8 cellular contexts compared by ENCODE assay signal in the genomic region with DNA sequence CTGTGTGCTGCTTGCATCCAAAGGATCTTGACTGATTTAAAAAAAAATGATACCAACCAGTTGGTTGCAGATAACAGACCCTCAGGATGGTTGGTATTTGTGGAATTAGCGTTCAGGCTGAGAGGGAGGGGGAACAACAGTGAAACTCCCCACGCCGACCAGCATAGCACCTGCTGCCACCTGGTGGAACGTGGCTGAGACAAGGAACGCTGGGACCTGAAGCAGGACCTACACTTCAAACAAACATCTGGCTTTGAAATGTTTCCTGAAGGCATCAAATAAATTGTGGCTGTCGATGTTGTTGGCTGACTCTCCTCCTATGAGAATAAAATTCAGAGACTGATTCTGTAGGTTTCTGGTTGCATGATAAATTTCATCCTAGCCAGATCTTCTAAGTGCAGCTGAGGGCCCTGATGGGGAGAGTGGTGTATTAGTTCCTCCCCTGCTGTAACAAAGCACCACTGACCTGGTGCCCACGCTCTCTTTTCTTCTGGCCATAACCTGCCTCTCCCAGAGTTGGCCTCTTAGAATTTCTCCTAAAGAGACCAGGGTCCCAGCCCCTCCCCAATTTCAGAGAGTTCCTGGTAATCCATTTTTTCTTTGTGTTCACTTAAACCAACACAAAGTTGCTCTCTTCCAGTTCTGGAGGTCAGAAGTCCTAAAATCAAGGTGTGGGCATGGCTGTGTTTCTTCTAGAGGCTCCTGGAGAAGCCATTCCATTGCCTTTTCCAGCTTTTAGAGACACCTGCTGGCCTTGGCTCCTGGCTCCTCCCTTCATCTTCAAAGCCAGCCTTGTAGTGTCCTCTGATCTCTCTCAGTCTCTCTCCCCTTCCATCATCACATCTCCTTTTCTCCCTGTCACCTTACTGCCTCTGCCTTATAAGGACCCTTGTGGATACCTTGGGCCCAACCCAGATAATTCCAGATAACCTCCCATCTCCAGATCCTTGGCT. TPM values are rescaled to one million over a fixed set of nuclear protein-coding genes. Genes with fewer than 3 reads are reported as not detected.
DNase-seq lines count a peak whose midpoint lies in the region; ATAC-seq, FAIRE-seq and TF ChIP-seq lines count a peak whose summit lies in the region.

No MANE protein-coding gene starts in this region.

- peak overlapping the region in 7 of 8 donors; percentile 54 to 73 (median 66) for H3K4me3 Mint-ChIP-seq in CD4-positive, alpha-beta memory T cell

- peak overlapping the region in 3 of 7 donors; percentile 58 to 82 (median 69) for H3K27ac Mint-ChIP-seq in CD4-positive, alpha-beta memory T cell

- dilution Hi-C loops in keratinocyte (cut with MboI; ENCODE audit: extremely low pct_ligation_motif_present, low sequenced_read_pairs) = no loop called here

- H3K4me3 ChIP-seq in CD4-positive, alpha-beta memory T cell (ENCODE audit: low read length in 2 of 2) = no peak overlapping the region
- H3K4me3 ChIP-seq in GM12878 = no peak overlapping the region
- no peak overlapping the region for H3K4me3 ChIP-seq in keratinocyte (ENCODE audit: control insufficient read depth in 2 of 3, extremely low read depth in 1 of 3, insufficient read depth in 2 of 3, low read depth in 1 of 3, low read length in 3 of 3)

- no TSS peak for BruUV-seq in GM12878 (replicated peaks; lab: Mats Ljungman, UMichigan)

- no peaks in the 10 kb centered on the region for H3K9me1 ChIP-seq in keratinocyte (ENCODE audit: control insufficient read depth, extremely low read depth, insufficient read depth, low read length)

- peaks cover 9 to 14% of the 10 kb centered on the region in 2 donors for H3K27me3 Mint-ChIP-seq in CD4-positive, alpha-beta memory T cell

- peaks cover 3% of the 10 kb centered on the region for H3K4me1 ChIP-seq in CD4-positive, alpha-beta memory T cell (ENCODE audit: insufficient read depth, low read length)
- H3K4me1 ChIP-seq in GM12878 (ENCODE audit: control insufficient read depth, insufficient read depth, low read length) (no peaks in the 10 kb centered on the region), keratinocyte (ENCODE audit: control insufficient read depth, extremely low read depth, insufficient read depth, low read length) (no peaks in the 10 kb centered on the region)

- in situ Hi-C loops in GM12878 (cut with MboI) = no loop called here

- H2AFZ ChIP-seq in GM12878 (ENCODE audit: control insufficient read depth, low read depth, low read length) = no peak overlapping the region
- no peak overlapping the region for H2AFZ ChIP-seq in keratinocyte (ENCODE audit: control insufficient read depth, low read length)

- 2% methylated on average over 7 of the region's 7 CpGs for WGBS in GM12878 (ENCODE audit: insufficient coverage, insufficient replicate concordance, low lambda C conversion rate, missing lambda C conversion rate)

- FAIRE-seq in GM12878 (lab: Jason Lieb, UNC) (peak; percentile 69), keratinocyte (lab: Jason Lieb, UNC) (peak; percentile 87)

- RAD21 ChIA-PET in GM12878 (lab: Charles Lee; ENCODE audit: unreplicated experiment) = interaction anchor here (0.6 to 2.2 kb wide), 6 partner anchors 11 to 288 kb away, joined by 3 to 8 read pairs (median 4); no protein-coding TSS in a partner anchor

- no peaks in the 10 kb centered on the region for H3K36me3 ChIP-seq in CD4-positive, alpha-beta memory T cell (ENCODE audit: insufficient read depth, low read length)
- no peaks in the 10 kb centered on the region; a peak in 1 of 4 replicates for H3K36me3 ChIP-seq in GM12878 (ENCODE audit: control insufficient read depth in 2 of 2, insufficient read depth in 2 of 2, low read length in 1 of 2)
- H3K36me3 ChIP-seq in keratinocyte (ENCODE audit: control insufficient read depth in 2 of 2, extremely low read depth in 1 of 2, insufficient read depth in 2 of 2, low read length in 2 of 2) = no peaks in the 10 kb centered on the region

- ATAC-seq in GM12878 = peak; percentile 98

- no peaks in the 10 kb centered on the region for H3K79me2 ChIP-seq in GM12878 (ENCODE audit: control insufficient read depth, insufficient read depth, low read length)
- H3K79me2 ChIP-seq in keratinocyte (ENCODE audit: control insufficient read depth, insufficient read depth, low read length) = no peaks in the 10 kb centered on the region

- H3K9me3 Mint-ChIP-seq in CD4-positive, alpha-beta memory T cell = no peaks in the 10 kb centered on the region

- no peak overlapping the region for H3K27ac ChIP-seq in CD4-positive, alpha-beta memory T cell (ENCODE audit: low read depth, low read length)
- no peak overlapping the region for H3K27ac ChIP-seq in GM12878 (ENCODE audit: control insufficient read depth, insufficient read depth)
- no peak overlapping the region for H3K27ac ChIP-seq in keratinocyte (ENCODE audit: control insufficient read depth, insufficient read depth, low read length)

- H3K36me3 Mint-ChIP-seq in CD4-positive, alpha-beta memory T cell = peaks cover 4 to 18% of the 10 kb centered on the region in 2 donors

- H3K9me3 ChIP-seq in CD4-positive, alpha-beta memory T cell (ENCODE audit: control insufficient read depth in 1 of 2, low read length in 2 of 2) = no peaks in the 10 kb centered on the region
- H3K9me3 ChIP-seq in GM12878 (replicated peaks; ENCODE audit: control insufficient read depth, insufficient read depth, low read length) (no peaks in the 10 kb centered on the region), keratinocyte (ENCODE audit: control insufficient read depth, low read depth, low read length) (no peaks in the 10 kb centered on the region)

- intact Hi-C loops in CD4-positive, alpha-beta memory T cell (cut with micrococcal nuclease) = no loop called here
- intact Hi-C loops in GM12878 (cut with micrococcal nuclease; ENCODE audit: unreplicated experiment) = loop anchor here (1.0 kb wide), 1 partner anchor 27 kb away; no protein-coding TSS in a partner anchor

- POLR2A ChIA-PET in CD4-positive, alpha-beta memory T cell (lab: Charles Lee; ENCODE audit: partially characterized antibody) = no interaction called here
- POLR2A ChIA-PET in HEK293T (lab: Yijun Ruan, JAX) (no interaction called here), GM12878 (lab: Charles Lee) (no interaction called here)

- H3K9ac ChIP-seq in GM12878 (ENCODE audit: control insufficient read depth, insufficient read depth, low read length) (no peak overlapping the region), keratinocyte (ENCODE audit: control insufficient read depth, extremely low read depth, insufficient read depth, low read length) (no peak overlapping the region)

- no peak for TF ChIP-seq EP300 in GM12878 (IDR thresholded peaks at IDR 0.05; ENCODE audit: borderline replicate concordance in 1 of 2, control insufficient read depth in 1 of 2, low read depth in 2 of 2, low read length in 2 of 2)

- SMC1A ChIA-PET in GM12878 (lab: Charles Lee; ENCODE audit: uncharacterized antibody, unreplicated experiment) = interaction anchor here (0.7 to 1.7 kb wide), 10 partner anchors 11 to 80 kb away, joined by 3 to 9 read pairs (median 4); partner anchors contain the start of gene APOL2

- peaks cover 4 to 8% (median 5%) of the 10 kb centered on the region in 4 donors for H3K4me1 Mint-ChIP-seq in CD4-positive, alpha-beta memory T cell

- TF ChIP-seq RAD21 in GM12878 (IDR thresholded peaks at IDR 0.05; ENCODE audit: insufficient read depth, low read depth, low read length) = peak; percentile 67

- no peaks in the 10 kb centered on the region for H3K27me3 ChIP-seq in CD4-positive, alpha-beta memory T cell (ENCODE audit: insufficient read depth, low read length)
- no peaks in the 10 kb centered on the region for H3K27me3 ChIP-seq in GM12878 (replicated peaks in 1 of 2; ENCODE audit: control insufficient read depth in 2 of 2, insufficient read depth in 2 of 2, low read length in 1 of 2)
- H3K27me3 ChIP-seq in keratinocyte (ENCODE audit: control insufficient read depth, extremely low read depth, insufficient read depth, low read length) = no peaks in the 10 kb centered on the region

- TF ChIP-seq CTCF in GM12878 (IDR thresholded peaks at IDR 0.05 in 2 of 3, conservative IDR thresholded peaks at IDR 0.05 in 1 of 3; ENCODE audit: control insufficient read depth in 2 of 3, extremely low read depth in 1 of 3, insufficient read depth in 1 of 3, low read depth in 3 of 3, low read length in 3 of 3) (peak; percentile 76 to 83 (median 81)), keratinocyte (optimal IDR thresholded peaks at IDR 0.05 in 1 of 3, IDR thresholded peaks at IDR 0.05 in 1 of 3, conservative IDR thresholded peaks at IDR 0.05 in 1 of 3; ENCODE audit: extremely low read depth in 1 of 3, insufficient read depth in 2 of 3, low read length in 3 of 3) (peak; percentile 84 to 87 (median 85))

- CTCF ChIA-PET in CD4-positive, alpha-beta memory T cell (lab: Charles Lee; ENCODE audit: partially characterized antibody) = interaction anchor here (0.9 to 2.3 kb wide), 5 partner anchors 16 to 56 kb away, joined by 3 to 10 read pairs (median 4); partner anchors contain the start of gene APOL2
- CTCF ChIA-PET in HEK293T (lab: Yijun Ruan, JAX) (interaction anchor here (1.2 kb wide), 1 partner anchor 56 kb away, joined by 4 read pairs; no protein-coding TSS in a partner anchor), GM12878 (lab: Yijun Ruan, JAX) (interaction anchor here (0.8 to 4.0 kb wide), 14 partner anchors 11 to 264 kb away, joined by 3 to 32 read pairs (median 4); partner anchors contain the start of gene APOL2)

- no peak for TF ChIP-seq POLR2A in GM12878 (IDR thresholded peaks at IDR 0.05; ENCODE audit: low read depth, low read length)

- peak; percentile 26 to 50 (median 37) for DNase-seq in CD4-positive, alpha-beta memory T cell
- DNase-seq in HEK293T (ENCODE audit: extremely low spot score) (peak; percentile 71), SW480 (ENCODE audit: low spot score) (peak; percentile 28), GM12878 (ENCODE audit: low read depth, low spot score) (no peak), keratinocyte (ENCODE audit: low read depth, low spot score) (no peak), amniotic stem cell (lab: John Stamatoyannopoulos, UW) (no peak), HCEC 1CT (no peak)
- DNase-seq in stimulated activated CD8-positive, alpha-beta memory T cell treated with anti-CD3 and anti-CD28 coated beads, Interleukin-12 subunit alpha, Interleukin-12 subunit beta, amount 100 ng/mL, for 1 hour (ENCODE audit: low read depth) = peak; percentile 19

- H3K4me2 ChIP-seq in GM12878 (ENCODE audit: control insufficient read depth, insufficient read depth) = no peak overlapping the region
- no peak overlapping the region for H3K4me2 ChIP-seq in keratinocyte (ENCODE audit: control insufficient read depth, extremely low read depth, insufficient read depth, low read depth, low read length)

- H4K20me1 ChIP-seq in GM12878 (ENCODE audit: control insufficient read depth, insufficient read depth) (no peaks in the 10 kb centered on the region), keratinocyte (ENCODE audit: control insufficient read depth, extremely low read depth, insufficient read depth, low read length) (no peaks in the 10 kb centered on the region)

RNA-seq across cellular contexts. Expression of gene APOL2, which starts 17.3 kb away (rescaled TPM):
- 100 to 1,000 TPM in 1 of 2 experiments, 10 to 100 TPM in 1; 96.4 to 103 TPM for total RNA-seq in CD4-positive, alpha-beta memory T cell
- polyA plus RNA-seq in CD4-positive, alpha-beta memory T cell = 10 to 100 TPM; 24.4 to 27.0 TPM
- total RNA-seq in GM12878 (2013; cell fraction: nucleolus; rRNA removed) = 49.8 and 51.5 TPM in 2 replicates
- 25.1 and 26.6 TPM in 2 replicates for total RNA-seq in GM12878 (2014; rRNA removed)
- total RNA-seq in GM12878 (2014; rRNA removed; fragmentation: Illumina TruSeq; extraction: Trizol) = 27.0 and 27.3 TPM in 2 replicates
- total RNA-seq in GM12878 (2021) = 29.0 and 32.9 TPM in 2 replicates
- 33.3 TPM for polyA plus RNA-seq in GM12878 (2011; ENCODE audit: low read depth)
- 32.6 and 39.9 TPM in 2 replicates for polyA plus RNA-seq in GM12878 (2011; rRNA removed)
- polyA plus RNA-seq in GM12878 (2011; cell fraction: cytosol; rRNA removed) = 46.3 and 57.5 TPM in 2 replicates
- 60.3 and 68.3 TPM in 2 replicates for polyA plus RNA-seq in GM12878 (2011; cell fraction: nucleus; rRNA removed)
- 50.1 and 55.3 TPM in 2 replicates for polyA plus RNA-seq in GM12878 (2012)
- 22.3 and 24.9 TPM in 2 replicates for polyA plus RNA-seq in GM12878 (2014; fragmentation: Illumina TruSeq; extraction: Trizol)
- 10 to 100 TPM in 1 of 2 experiments, 1 to 10 TPM in 1; 4.4 to 14.7 TPM for polyA plus RNA-seq in GM12878 (2014; fragmentation: Nextera tagmentation; extraction: Ambion mirVana)
- 26.9 and 27.4 TPM in 2 replicates for polyA plus RNA-seq in GM12878 (2014; rRNA removed)
- polyA plus RNA-seq in GM12878 (2016; fragmentation: Nextera tagmentation; extraction: Ambion mirVana) = 10 to 100 TPM; 12.3 to 13.7 TPM
- polyA minus RNA-seq in GM12878 (2011; rRNA and poly(A)+ RNA removed) = 65.0 and 103 TPM in 2 replicates
- polyA minus RNA-seq in GM12878 (2011; cell fraction: cytosol; rRNA and poly(A)+ RNA removed) = 17.5 and 18.0 TPM in 2 replicates
- 14.6 and 21.5 TPM in 2 replicates for polyA minus RNA-seq in GM12878 (2011; cell fraction: nucleus; rRNA and poly(A)+ RNA removed)
- 8.9 to 10.3 TPM (median 8.9 TPM) in 3 replicates for polyA plus RNA-seq in keratinocyte
- 7.2 TPM for polyA plus RNA-seq in keratinocyte (2011; ENCODE audit: low read depth)
- 6.4 and 7.2 TPM in 2 replicates for polyA plus RNA-seq in keratinocyte (2011; cell fraction: cytosol; rRNA removed)
- polyA plus RNA-seq in keratinocyte (2011; cell fraction: nucleus; rRNA removed) = 21.0 and 27.0 TPM in 2 replicates
- 3.3 and 13.5 TPM in 2 replicates for polyA plus RNA-seq in keratinocyte (2012; ENCODE audit: low replicate concordance)
- polyA minus RNA-seq in keratinocyte = 18.2 to 20.9 TPM (median 19.3 TPM) in 3 replicates
- polyA minus RNA-seq in keratinocyte (2011; cell fraction: cytosol; rRNA and poly(A)+ RNA removed) = 7.5 TPM
- 10.2 and 15.0 TPM in 2 replicates for polyA minus RNA-seq in keratinocyte (2011; cell fraction: nucleus; rRNA and poly(A)+ RNA removed)

RNA-seq across cellular contexts. Expression of gene APOL4, which starts 20.5 kb away (rescaled TPM):
- total RNA-seq in CD4-positive, alpha-beta memory T cell = not detected
- not detected for polyA plus RNA-seq in CD4-positive, alpha-beta memory T cell
- total RNA-seq in GM12878 (2013; cell fraction: nucleolus; rRNA removed) = not detected in 2 replicates
- total RNA-seq in GM12878 (2014; rRNA removed) (not detected in 2 replicates), GM12878 (2014; rRNA removed; fragmentation: Illumina TruSeq; extraction: Trizol) (not detected in 2 replicates), GM12878 (2021) (0.13 TPM in 1 of 2 replicates, not detected in the other)
- 0.09 TPM for polyA plus RNA-seq in GM12878 (2011; ENCODE audit: low read depth)
- polyA plus RNA-seq in GM12878 (2011; rRNA removed) (not detected in 2 replicates), GM12878 (2014; fragmentation: Illumina TruSeq; extraction: Trizol) (0.13 and 0.24 TPM in 2 replicates), GM12878 (2014; fragmentation: Nextera tagmentation; extraction: Ambion mirVana) (not detected), GM12878 (2014; rRNA removed) (0.03 and 0.22 TPM in 2 replicates), GM12878 (2016; fragmentation: Nextera tagmentation; extraction: Ambion mirVana) (under 1 TPM in 1 of 2 experiments, not detected in 1; 0.19 TPM), keratinocyte (0.03 to 0.08 TPM (median 0.04 TPM) in 3 replicates)
- not detected in 2 replicates for polyA plus RNA-seq in GM12878 (2011; cell fraction: cytosol; rRNA removed)
- polyA plus RNA-seq in GM12878 (2011; cell fraction: nucleus; rRNA removed) = 0.04 and 0.09 TPM in 2 replicates
- 0.13 TPM in 1 of 2 replicates, not detected in the other for polyA plus RNA-seq in GM12878 (2012)
- polyA minus RNA-seq in GM12878 (2011; rRNA and poly(A)+ RNA removed) = 0.26 TPM in 1 of 2 replicates, not detected in the other
- polyA minus RNA-seq in GM12878 (2011; cell fraction: cytosol; rRNA and poly(A)+ RNA removed) = not detected in 2 replicates
- not detected in 2 replicates for polyA minus RNA-seq in GM12878 (2011; cell fraction: nucleus; rRNA and poly(A)+ RNA removed)
- not detected for polyA plus RNA-seq in keratinocyte (2011; ENCODE audit: low read depth)
- 0.02 TPM in 1 of 2 replicates, not detected in the other for polyA plus RNA-seq in keratinocyte (2011; cell fraction: cytosol; rRNA removed)
- polyA plus RNA-seq in keratinocyte (2011; cell fraction: nucleus; rRNA removed) = 0.08 and 0.23 TPM in 2 replicates
- polyA plus RNA-seq in keratinocyte (2012; ENCODE audit: low replicate concordance) = 0.10 TPM in 1 of 2 replicates, not detected in the other
- not detected in 3 replicates for polyA minus RNA-seq in keratinocyte
- polyA minus RNA-seq in keratinocyte (2011; cell fraction: cytosol; rRNA and poly(A)+ RNA removed) = not detected
- 1.0 TPM in 1 of 2 replicates, not detected in the other for polyA minus RNA-seq in keratinocyte (2011; cell fraction: nucleus; rRNA and poly(A)+ RNA removed)

RNA-seq across cellular contexts. Expression of gene APOL1, which starts 30.9 kb away (rescaled TPM):
- total RNA-seq in CD4-positive, alpha-beta memory T cell = 10 to 100 TPM; 27.5 to 31.2 TPM
- 10 to 100 TPM in 1 of 2 donors, 1 to 10 TPM in 1; 6.3 to 24.9 TPM for polyA plus RNA-seq in CD4-positive, alpha-beta memory T cell
- 27.2 and 29.3 TPM in 2 replicates for total RNA-seq in GM12878 (2013; cell fraction: nucleolus; rRNA removed)
- total RNA-seq in GM12878 (2014; rRNA removed) (13.7 and 14.4 TPM in 2 replicates), GM12878 (2014; rRNA removed; fragmentation: Illumina TruSeq; extraction: Trizol) (12.6 and 13.1 TPM in 2 replicates), GM12878 (2021) (27.4 and 28.6 TPM in 2 replicates)
- 63.5 TPM for polyA plus RNA-seq in GM12878 (2011; ENCODE audit: low read depth)
- polyA plus RNA-seq in GM12878 (2011; rRNA removed) (27.2 and 42.0 TPM in 2 replicates), GM12878 (2014; fragmentation: Illumina TruSeq; extraction: Trizol) (20.6 and 25.3 TPM in 2 replicates), GM12878 (2014; fragmentation: Nextera tagmentation; extraction: Ambion mirVana) (10 to 100 TPM in 1 of 2 experiments, 1 to 10 TPM in 1; 9.0 to 10.7 TPM), GM12878 (2014; rRNA removed) (18.3 and 18.7 TPM in 2 replicates), GM12878 (2016; fragmentation: Nextera tagmentation; extraction: Ambion mirVana) (10 to 100 TPM; 17.2 to 18.0 TPM), keratinocyte (3.0 to 4.1 TPM (median 3.7 TPM) in 3 replicates)
- polyA plus RNA-seq in GM12878 (2011; cell fraction: cytosol; rRNA removed) = 38.4 and 39.9 TPM in 2 replicates
- polyA plus RNA-seq in GM12878 (2011; cell fraction: nucleus; rRNA removed) = 65.7 and 104 TPM in 2 replicates
- 68.7 and 73.3 TPM in 2 replicates for polyA plus RNA-seq in GM12878 (2012)
- 33.8 and 34.1 TPM in 2 replicates for polyA minus RNA-seq in GM12878 (2011; rRNA and poly(A)+ RNA removed)
- polyA minus RNA-seq in GM12878 (2011; cell fraction: cytosol; rRNA and poly(A)+ RNA removed) = 11.8 and 16.4 TPM in 2 replicates
- polyA minus RNA-seq in GM12878 (2011; cell fraction: nucleus; rRNA and poly(A)+ RNA removed) = 15.2 and 21.3 TPM in 2 replicates
- polyA plus RNA-seq in keratinocyte (2011; ENCODE audit: low read depth) = 0.92 TPM
- 1.2 and 1.5 TPM in 2 replicates for polyA plus RNA-seq in keratinocyte (2011; cell fraction: cytosol; rRNA removed)
- 9.8 and 11.2 TPM in 2 replicates for polyA plus RNA-seq in keratinocyte (2011; cell fraction: nucleus; rRNA removed)
- 1.5 and 4.9 TPM in 2 replicates for polyA plus RNA-seq in keratinocyte (2012; ENCODE audit: low replicate concordance)
- polyA minus RNA-seq in keratinocyte = 3.8 to 7.7 TPM (median 3.9 TPM) in 3 replicates
- polyA minus RNA-seq in keratinocyte (2011; cell fraction: cytosol; rRNA and poly(A)+ RNA removed) = not detected
- polyA minus RNA-seq in keratinocyte (2011; cell fraction: nucleus; rRNA and poly(A)+ RNA removed) = 4.0 and 6.5 TPM in 2 replicates

Comparison
In these comparisons a context has a peak if more than half of its experiments do, and no peak if none do; other contexts are left out.
1. DNase-seq: peak in CD4-positive, alpha-beta memory T cell (5 of 5), HEK293T (single experiment), SW480 (single experiment) and stimulated activated CD8-positive, alpha-beta memory T cell treated with anti-CD3 and anti-CD28 coated beads, Interleukin-12 subunit alpha, Interleukin-12 subunit beta, amount 100 ng/mL, for 1 hour (single experiment); none in GM12878 (single experiment), keratinocyte (single experiment), amniotic stem cell (single experiment) and HCEC 1CT (single experiment).